28 cellular contexts compared by ENCODE assay signal in genomic region chr14:26833777-26834176, GRCh38.
"Had no signal": no experiment of that assay in that cellular context is flagged by ENCODE, and none has a peak within 500 bp of the region (broad histone marks: within the 10 kb centered on the region; RNA-seq: fewer than 3 reads in every experiment).

No MANE protein-coding gene starts in this region.

- H3K36me3 ChIP-seq: ascending aorta, MG63, WERI-Rb-1 had no signal

- ATAC-seq: activated CD8-positive, alpha-beta T cell treated with anti-CD3 and anti-CD28 coated beads for 36 hours had no signal

- H3K4me3 ChIP-seq: ascending aorta, MG63 had no signal

- H3K27ac ChIP-seq: ascending aorta, WERI-Rb-1 had no signal

- H3K9me3 ChIP-seq: ascending aorta, MG63 had no signal

- H3K4me1 ChIP-seq: ascending aorta had no signal

- DNase-seq: activated CD4-positive, alpha-beta T cell treated with anti-CD3 and anti-CD28 coated beads, Interleukin-2, amount 10 ng/mL, durations not matched to agents 24 days and 14 days; activated CD4-positive, alpha-beta T cell treated with anti-CD3 and anti-CD28 coated beads, Interleukin-2, amount 50 U/mL, for 4 hours; activated CD8-positive, alpha-beta T cell treated with anti-CD3 and anti-CD28 coated beads for 36 hours; activated gamma-delta T cell; activated naive CD4-positive, alpha-beta T cell treated with Interleukin-2 at 50 U/mL for 16 hours; activated naive CD8-positive, alpha-beta T cell treated with anti-CD3 and anti-CD28 coated beads, Interleukin-2, amount 10 ng/mL, durations not matched to agents 7 days and 5 days; activated T-cell treated with anti-CD3 and anti-CD28 coated beads, Interleukin-2, amount 50 U/mL, for 24 hours; amygdala; Kasumi-1; KG1; MG63; NCI-H1048; NCI-H1105 treated with DMSO at 0.1 percent for 48 hours; NCI-H1436; NCI-H1694; NCI-H1930; NCI-H2081 treated with DMSO at 0.1 percent for 48 hours; NCI-H510A; NCI-H526; NCI-H748 treated with DMSO at 0.1 percent for 48 hours; NK-92 treated with Interleukin-12 subunit alpha and Interleukin-12 subunit beta, amount 100 ng/mL, for 24 hours; Right ventricle myocardium superior; SW 1271; T-helper 1 cell; T-helper 2 cell; T-helper 9 cell; WERI-Rb-1 had no signal

- H3K27me3 ChIP-seq: ascending aorta, MG63 had no signal
